ENCODE assay signal across 1 cellular context in the genomic region with DNA sequence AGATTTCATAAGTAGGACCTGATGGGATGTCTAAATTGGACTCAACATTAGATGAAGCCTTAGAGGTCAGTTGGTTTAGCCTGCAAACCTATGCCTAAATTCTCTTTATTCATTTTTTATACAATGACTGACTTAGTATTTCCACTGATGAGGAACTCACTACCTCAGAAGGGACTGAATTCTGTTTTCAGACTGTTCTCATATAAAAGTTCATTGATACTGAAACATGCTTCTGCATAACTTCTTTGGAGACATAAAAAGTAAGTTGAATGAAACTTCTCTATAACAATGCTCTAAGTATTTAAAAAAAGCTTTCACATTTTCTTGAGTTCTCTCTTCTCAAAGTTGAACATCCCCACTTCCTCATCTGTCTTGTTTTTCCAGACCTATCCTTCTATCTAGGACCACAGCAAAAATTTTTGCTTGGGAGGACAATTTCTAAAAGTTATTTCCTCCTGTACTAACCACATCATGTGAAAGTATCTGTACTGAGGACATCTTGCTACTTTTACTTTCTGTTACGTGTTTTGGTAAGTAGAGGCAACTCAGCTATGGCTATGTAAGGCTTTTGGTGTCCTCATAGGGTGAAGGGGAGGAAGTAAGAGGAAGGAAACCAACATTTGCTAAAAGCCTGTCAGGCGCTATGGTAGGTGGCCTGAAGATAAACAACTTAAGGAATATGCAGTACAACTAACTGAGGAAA.
TF ChIP-seq lines count a peak whose summit lies in the region.

No MANE protein-coding gene starts in this region.

TF ChIP-seq in SK-N-SH, 30 proteins besides CTCF, POLR2A, EP300 and RAD21 (continued from another document):
- TF ChIP-seq, protein P1, sequence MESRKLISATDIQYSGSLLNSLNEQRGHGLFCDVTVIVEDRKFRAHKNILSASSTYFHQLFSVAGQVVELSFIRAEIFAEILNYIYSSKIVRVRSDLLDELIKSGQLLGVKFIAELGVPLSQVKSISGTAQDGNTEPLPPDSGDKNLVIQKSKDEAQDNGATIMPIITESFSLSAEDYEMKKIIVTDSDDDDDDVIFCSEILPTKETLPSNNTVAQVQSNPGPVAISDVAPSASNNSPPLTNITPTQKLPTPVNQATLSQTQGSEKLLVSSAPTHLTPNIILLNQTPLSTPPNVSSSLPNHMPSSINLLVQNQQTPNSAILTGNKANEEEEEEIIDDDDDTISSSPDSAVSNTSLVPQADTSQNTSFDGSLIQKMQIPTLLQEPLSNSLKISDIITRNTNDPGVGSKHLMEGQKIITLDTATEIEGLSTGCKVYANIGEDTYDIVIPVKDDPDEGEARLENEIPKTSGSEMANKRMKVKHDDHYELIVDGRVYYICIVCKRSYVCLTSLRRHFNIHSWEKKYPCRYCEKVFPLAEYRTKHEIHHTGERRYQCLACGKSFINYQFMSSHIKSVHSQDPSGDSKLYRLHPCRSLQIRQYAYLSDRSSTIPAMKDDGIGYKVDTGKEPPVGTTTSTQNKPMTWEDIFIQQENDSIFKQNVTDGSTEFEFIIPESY (IDR thresholded peaks at IDR 0.05; ENCODE audit: borderline replicate concordance, low read depth) = no peak
- TF ChIP-seq SMC3 (IDR thresholded peaks at IDR 0.05; ENCODE audit: low read depth, low read length) (no peak), RFX5 (IDR thresholded peaks at IDR 0.05; ENCODE audit: low read length) (no peak), EZH2phosphoT487 (IDR thresholded peaks at IDR 0.05; ENCODE audit: borderline replicate concordance, low read depth) (no peak), POLR2AphosphoS5 (IDR thresholded peaks at IDR 0.05; ENCODE audit: low read depth, low read length) (no peak), GATA2 (CRISPR knock-in tag; IDR thresholded peaks at IDR 0.05) (no peak), SIN3A (IDR thresholded peaks at IDR 0.05; ENCODE audit: borderline replicate concordance, low read depth, low read length) (no peak), CHD2 (IDR thresholded peaks at IDR 0.05; ENCODE audit: low read length, partially characterized antibody) (no peak), RXRA (IDR thresholded peaks at IDR 0.05; ENCODE audit: borderline replicate concordance, low read depth) (no peak)
